Comparison of ENCODE assay signal across 20 cellular contexts in the genomic region with DNA sequence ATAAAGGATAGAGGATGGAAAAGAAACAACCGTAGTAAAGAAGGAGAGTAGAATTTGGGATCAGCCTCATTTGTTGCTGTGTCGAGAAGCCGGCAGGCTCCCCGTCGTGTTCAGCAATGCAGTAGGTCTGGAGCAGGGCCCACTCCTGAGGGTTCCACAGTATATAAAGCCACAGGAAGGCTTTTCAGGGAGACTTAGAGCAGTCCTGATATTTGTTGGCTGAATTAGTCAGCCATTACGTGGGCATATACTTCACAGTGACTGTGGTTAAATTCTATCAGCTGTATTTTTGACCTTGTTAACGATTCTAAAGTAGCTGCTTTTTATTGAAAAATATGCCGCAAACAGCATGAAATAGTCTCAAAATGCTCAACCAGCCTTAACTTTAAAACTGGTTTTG.
"Had no signal": no experiment of that assay in that cellular context is flagged by ENCODE, and none has a peak within 500 bp of the region (broad histone marks: within the 10 kb centered on the region; RNA-seq: fewer than 3 reads in every experiment).

No MANE protein-coding gene starts in this region.

- FAIRE-seq: bronchial epithelial cell, TTC549 had no signal

- DNase-seq: activated CD4-positive, alpha-beta T cell treated with anti-CD3 and anti-CD28 coated beads for 36 hours; activated CD4-positive, alpha-beta T cell treated with anti-CD3 and anti-CD28 coated beads, Interleukin-2, amount 50 U/mL, for 1 hour; activated CD8-positive, alpha-beta memory T cell treated with anti-CD3 and anti-CD28 coated beads, Interleukin-2, amount 50 U/mL, for 4 hours; activated CD8-positive, alpha-beta T cell treated with anti-CD3 and anti-CD28 coated beads for 36 hours; activated T-cell treated with anti-CD3 and anti-CD28 coated beads, Interleukin-2, amount 50 U/mL, for 72 hours; aorta; MM.1S; NCI-H146; NCI-H187 treated with DMSO at 0.1 percent for 48 hours; NCI-H2081 treated with DMSO at 0.1 percent for 48 hours; NCI-H446 treated with DMSO at 0.1 percent for 48 hours; NCI-H526; NCI-H82; RPMI8226; T-cell; T-helper 2 cell; T1000 had no signal

- H3K4me3 ChIP-seq: SK-N-MC had no signal

- H3K27ac ChIP-seq: SK-N-MC had no signal
